Comparison of ENCODE assay signal across 8 cellular contexts in genomic region chr21:29073222-29074006, GRCh38. TPM values are rescaled to one million over a fixed set of nuclear protein-coding genes. Genes with fewer than 3 reads are reported as not detected.
A peak's percentile ranks its signal among the peaks of the same experiment; 100 is the strongest.
DNase-seq lines count a peak whose midpoint lies in the region; ATAC-seq and TF ChIP-seq lines count a peak whose summit lies in the region.

A gene with protein sequence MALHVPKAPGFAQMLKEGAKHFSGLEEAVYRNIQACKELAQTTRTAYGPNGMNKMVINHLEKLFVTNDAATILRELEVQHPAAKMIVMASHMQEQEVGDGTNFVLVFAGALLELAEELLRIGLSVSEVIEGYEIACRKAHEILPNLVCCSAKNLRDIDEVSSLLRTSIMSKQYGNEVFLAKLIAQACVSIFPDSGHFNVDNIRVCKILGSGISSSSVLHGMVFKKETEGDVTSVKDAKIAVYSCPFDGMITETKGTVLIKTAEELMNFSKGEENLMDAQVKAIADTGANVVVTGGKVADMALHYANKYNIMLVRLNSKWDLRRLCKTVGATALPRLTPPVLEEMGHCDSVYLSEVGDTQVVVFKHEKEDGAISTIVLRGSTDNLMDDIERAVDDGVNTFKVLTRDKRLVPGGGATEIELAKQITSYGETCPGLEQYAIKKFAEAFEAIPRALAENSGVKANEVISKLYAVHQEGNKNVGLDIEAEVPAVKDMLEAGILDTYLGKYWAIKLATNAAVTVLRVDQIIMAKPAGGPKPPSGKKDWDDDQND (minus strand): TSS chr21:29073648. CDS start chr21:29073590, 58 bp downstream.

- peak; percentile 100 for DNase-seq in EH (ENCODE audit: low read depth)
- peak; percentile 100 for DNase-seq in H4 (ENCODE audit: low spot score)
- DNase-seq in LoVo (ENCODE audit: low spot score) = peak; percentile 99
- DNase-seq in RWPE2 (ENCODE audit: low spot score) = peak; percentile 99
- peak; percentile 99 for DNase-seq in activated T-helper 2 cell treated with anti-CD3 and anti-CD28 coated beads, Interferon-gamma antibody, Interleukin-2, Interleukin-4, amounts not matched to agents 10 μg/mL and 5 μg/mL and 100 μg/mL, durations not matched to agents 14 hours and 24 hours and 36 hours (ENCODE audit: low spot score)
- DNase-seq in fibroblast of lung (ENCODE audit: low read depth in 2 of 2) = peak; percentile 100
- peak; percentile 93 to 100 (median 98) for DNase-seq in naive thymus-derived CD4-positive, alpha-beta T cell
- DNase-seq in stimulated activated naive B cell treated with anti-CD40 and anti-IgM and Interleukin-4, amounts not matched to agents 10 μg/mL and 1 μg/mL and 100 μg/mL, for 72 hours = peak; percentile 99

- TF ChIP-seq CTCF in RWPE2 (IDR thresholded peaks at IDR 0.05; ENCODE audit: poor library complexity, severe bottlenecking) (no peak), fibroblast of lung (conservative IDR thresholded peaks at IDR 0.05 in 1 of 2, IDR thresholded peaks at IDR 0.05 in 1 of 2; ENCODE audit: low read depth in 1 of 2, low read length in 2 of 2) (no peak)

- H3K27me3 Mint-ChIP-seq in activated T-helper 2 cell treated with anti-CD3 and anti-CD28 coated beads, Interferon-gamma antibody, Interleukin-2, Interleukin-4, amounts not matched to agents 10 μg/mL and 5 μg/mL and 100 μg/mL, durations not matched to agents 14 hours and 24 hours and 36 hours (ENCODE audit: low read depth) = no peaks in the 10 kb centered on the region
- H3K27me3 Mint-ChIP-seq in naive thymus-derived CD4-positive, alpha-beta T cell = no peaks in the 10 kb centered on the region
- H3K27me3 Mint-ChIP-seq in stimulated activated naive B cell treated with anti-CD40 and anti-IgM and Interleukin-4, amounts not matched to agents 10 μg/mL and 1 μg/mL and 100 μg/mL, for 72 hours = no peaks in the 10 kb centered on the region

- H3K4me3 ChIP-seq in RWPE2 (ENCODE audit: severe bottlenecking) (peak within 1 kb of the TSS; percentile 93), fibroblast of lung (replicated peaks in 1 of 4; ENCODE audit: control extremely low read depth in 1 of 4, insufficient read depth in 1 of 4, low read depth in 3 of 4, low read length in 4 of 4) (peak within 1 kb of the TSS; percentile 93 to 100 (median 97))
- H3K4me3 ChIP-seq in naive thymus-derived CD4-positive, alpha-beta T cell (ENCODE audit: low read length) = peak within 1 kb of the TSS; percentile 80

- H3K9me3 ChIP-seq in RWPE2 (ENCODE audit: severe bottlenecking) = no peaks in the 10 kb centered on the region
- no peaks in the 10 kb centered on the region for H3K9me3 ChIP-seq in fibroblast of lung (ENCODE audit: control insufficient read depth, insufficient read depth, low read depth, low read length)
- no peaks in the 10 kb centered on the region for H3K9me3 ChIP-seq in naive thymus-derived CD4-positive, alpha-beta T cell (ENCODE audit: control insufficient read depth in 2 of 3, low read length in 3 of 3)

- peak; percentile 94 for ATAC-seq in RWPE2 (ENCODE audit: low read depth)
- ATAC-seq in naive thymus-derived CD4-positive, alpha-beta T cell = peak; percentile 96
- peak; percentile 91 to 93 for ATAC-seq in stimulated activated naive B cell treated with anti-CD40 and anti-IgM and Interleukin-4, amounts not matched to agents 10 μg/mL and 1 μg/mL and 100 μg/mL, for 72 hours (replicated peaks)

- POLR2A ChIA-PET in naive thymus-derived CD4-positive, alpha-beta T cell (lab: Charles Lee) = interaction anchor here (0.6 to 9.4 kb wide), 15 partner anchors 9 to 407 kb away, joined by 3 to 103 read pairs (median 7); partner anchors contain the start of genes BACH1, LTN1, RWDD2B and USP16

- peaks cover 40% of the 10 kb centered on the region for H3K36me3 Mint-ChIP-seq in activated T-helper 2 cell treated with anti-CD3 and anti-CD28 coated beads, Interferon-gamma antibody, Interleukin-2, Interleukin-4, amounts not matched to agents 10 μg/mL and 5 μg/mL and 100 μg/mL, durations not matched to agents 14 hours and 24 hours and 36 hours (ENCODE audit: low read depth)
- H3K36me3 Mint-ChIP-seq in naive thymus-derived CD4-positive, alpha-beta T cell = peaks cover 0 to 13% (median 7%) of the 10 kb centered on the region in 5 donors
- H3K36me3 Mint-ChIP-seq in stimulated activated naive B cell treated with anti-CD40 and anti-IgM and Interleukin-4, amounts not matched to agents 10 μg/mL and 1 μg/mL and 100 μg/mL, for 72 hours = peaks cover 20 to 30% of the 10 kb centered on the region in 2 donors

- CTCF ChIA-PET in naive thymus-derived CD4-positive, alpha-beta T cell (lab: Charles Lee) = no interaction called here

- H3K9ac ChIP-seq in fibroblast of lung (ENCODE audit: insufficient read depth, low read length) = peak within 1 kb of the TSS; percentile 99

- peaks cover 43% of the 10 kb centered on the region for H3K4me1 Mint-ChIP-seq in activated T-helper 2 cell treated with anti-CD3 and anti-CD28 coated beads, Interferon-gamma antibody, Interleukin-2, Interleukin-4, amounts not matched to agents 10 μg/mL and 5 μg/mL and 100 μg/mL, durations not matched to agents 14 hours and 24 hours and 36 hours (ENCODE audit: low read depth)
- peaks cover 19 to 78% (median 67%) of the 10 kb centered on the region in 7 donors for H3K4me1 Mint-ChIP-seq in naive thymus-derived CD4-positive, alpha-beta T cell
- peaks cover 28 to 39% of the 10 kb centered on the region in 2 donors for H3K4me1 Mint-ChIP-seq in stimulated activated naive B cell treated with anti-CD40 and anti-IgM and Interleukin-4, amounts not matched to agents 10 μg/mL and 1 μg/mL and 100 μg/mL, for 72 hours

- H3K27ac ChIP-seq in RWPE2 (ENCODE audit: poor library complexity, severe bottlenecking) (peak within 1 kb of the TSS; percentile 60), fibroblast of lung (ENCODE audit: insufficient read depth, low read length) (peak within 1 kb of the TSS; percentile 93)
- peak within 1 kb of the TSS; percentile 88 for H3K27ac ChIP-seq in naive thymus-derived CD4-positive, alpha-beta T cell (ENCODE audit: low read depth, low read length)

- peak within 1 kb of the TSS; percentile 99 for H3K4me3 Mint-ChIP-seq in activated T-helper 2 cell treated with anti-CD3 and anti-CD28 coated beads, Interferon-gamma antibody, Interleukin-2, Interleukin-4, amounts not matched to agents 10 μg/mL and 5 μg/mL and 100 μg/mL, durations not matched to agents 14 hours and 24 hours and 36 hours (ENCODE audit: low read depth)
- H3K4me3 Mint-ChIP-seq in naive thymus-derived CD4-positive, alpha-beta T cell = peak within 1 kb of the TSS; percentile 98 to 100 (median 99)
- peak within 1 kb of the TSS; percentile 97 to 99 for H3K4me3 Mint-ChIP-seq in stimulated activated naive B cell treated with anti-CD40 and anti-IgM and Interleukin-4, amounts not matched to agents 10 μg/mL and 1 μg/mL and 100 μg/mL, for 72 hours

- H4K20me1 ChIP-seq in fibroblast of lung (ENCODE audit: control insufficient read depth, extremely low read depth, insufficient read depth, low read length) = no peaks in the 10 kb centered on the region

- intact Hi-C loops in activated T-helper 2 cell treated with anti-CD3 and anti-CD28 coated beads, Interferon-gamma antibody, Interleukin-2, Interleukin-4, amounts not matched to agents 10 μg/mL and 5 μg/mL and 100 μg/mL, durations not matched to agents 14 hours and 24 hours and 36 hours (cut with micrococcal nuclease) = loop anchor here (1.0 to 5.0 kb wide), 7 partner anchors 19 to 1644 kb away; partner anchors contain the start of genes KRTAP21-3, LTN1 and USP16
- intact Hi-C loops in naive thymus-derived CD4-positive, alpha-beta T cell (cut with micrococcal nuclease) = loop anchor here (1.0 kb wide), 10 partner anchors 49 to 376 kb away; partner anchors contain the start of genes LTN1 (in 2 of the 2), USP16 (in 2 of the 2) and BACH1 (in 1 of the 2)

- H3K27me3 ChIP-seq in RWPE2 (ENCODE audit: insufficient read depth, poor library complexity, severe bottlenecking) (no peaks in the 10 kb centered on the region), fibroblast of lung (ENCODE audit: control insufficient read depth, insufficient read depth, low read length) (no peaks in the 10 kb centered on the region)
- H3K27me3 ChIP-seq in naive thymus-derived CD4-positive, alpha-beta T cell (ENCODE audit: control insufficient read depth in 2 of 2, insufficient read depth in 2 of 2, low read length in 2 of 2) = no peaks in the 10 kb centered on the region

- H3K9me3 Mint-ChIP-seq in activated T-helper 2 cell treated with anti-CD3 and anti-CD28 coated beads, Interferon-gamma antibody, Interleukin-2, Interleukin-4, amounts not matched to agents 10 μg/mL and 5 μg/mL and 100 μg/mL, durations not matched to agents 14 hours and 24 hours and 36 hours = no peaks in the 10 kb centered on the region
- peaks cover 0 to 8% (median 0%) of the 10 kb centered on the region in 11 donors for H3K9me3 Mint-ChIP-seq in naive thymus-derived CD4-positive, alpha-beta T cell
- H3K9me3 Mint-ChIP-seq in stimulated activated naive B cell treated with anti-CD40 and anti-IgM and Interleukin-4, amounts not matched to agents 10 μg/mL and 1 μg/mL and 100 μg/mL, for 72 hours = peaks cover 0 to 1% of the 10 kb centered on the region in 2 donors

- H3K4me1 ChIP-seq in RWPE2 (ENCODE audit: insufficient read depth, poor library complexity, severe bottlenecking) (peaks cover 33% of the 10 kb centered on the region), fibroblast of lung (ENCODE audit: control insufficient read depth, extremely low read depth, insufficient read depth, low read length) (peaks cover 6% of the 10 kb centered on the region)
- H3K4me1 ChIP-seq in naive thymus-derived CD4-positive, alpha-beta T cell (ENCODE audit: control insufficient read depth in 2 of 2, insufficient read depth in 2 of 2, low read length in 2 of 2) = peaks cover 24 to 25% of the 10 kb centered on the region in 2 donors

- peaks cover 48% of the 10 kb centered on the region for H3K79me2 ChIP-seq in fibroblast of lung (ENCODE audit: control insufficient read depth, insufficient read depth, low read length)

- H3K36me3 ChIP-seq in RWPE2 (ENCODE audit: low read depth) (peaks cover 35% of the 10 kb centered on the region), fibroblast of lung (ENCODE audit: control insufficient read depth, insufficient read depth, low read length) (peaks cover 1% of the 10 kb centered on the region)
- H3K36me3 ChIP-seq in naive thymus-derived CD4-positive, alpha-beta T cell (ENCODE audit: control insufficient read depth in 2 of 3, insufficient read depth in 3 of 3, low read length in 3 of 3) = peaks cover 0 to 9% (median 3%) of the 10 kb centered on the region in 3 experiments

- H2AFZ ChIP-seq in fibroblast of lung (ENCODE audit: low read length) = peak within 1 kb of the TSS; percentile 85

- peak within 1 kb of the TSS; percentile 84 for H3K4me2 ChIP-seq in fibroblast of lung (ENCODE audit: extremely low read depth, insufficient read depth, low read length)

- peak within 1 kb of the TSS; percentile 98 for H3K27ac Mint-ChIP-seq in activated T-helper 2 cell treated with anti-CD3 and anti-CD28 coated beads, Interferon-gamma antibody, Interleukin-2, Interleukin-4, amounts not matched to agents 10 μg/mL and 5 μg/mL and 100 μg/mL, durations not matched to agents 14 hours and 24 hours and 36 hours
- H3K27ac Mint-ChIP-seq in naive thymus-derived CD4-positive, alpha-beta T cell = peak within 1 kb of the TSS; percentile 97 to 100 (median 99)
- peak within 1 kb of the TSS; percentile 100 for H3K27ac Mint-ChIP-seq in stimulated activated naive B cell treated with anti-CD40 and anti-IgM and Interleukin-4, amounts not matched to agents 10 μg/mL and 1 μg/mL and 100 μg/mL, for 72 hours

RNA-seq across cellular contexts. Expression of the gene that starts here (rescaled TPM):
- 334 and 412 TPM in 2 replicates for total RNA-seq in H4 (2014; rRNA removed; shearing (Covaris generic))
- total RNA-seq in activated T-helper 2 cell treated with anti-CD3 and anti-CD28 coated beads, Interferon-gamma antibody, Interleukin-2, Interleukin-4, amounts not matched to agents 10 μg/mL and 5 μg/mL and 100 μg/mL, durations not matched to agents 14 hours and 24 hours and 36 hours = 366 and 387 TPM in 2 replicates
- 207 and 230 TPM in 2 replicates for total RNA-seq in fibroblast of lung
- 209 and 286 TPM in 2 replicates for polyA plus RNA-seq in fibroblast of lung
- 156 and 217 TPM in 2 replicates for polyA plus RNA-seq in fibroblast of lung (2012)
- 16.7 and 17.4 TPM in 2 replicates for polyA minus RNA-seq in fibroblast of lung (ENCODE audit: low replicate concordance)
- total RNA-seq in naive thymus-derived CD4-positive, alpha-beta T cell = 100 to 1,000 TPM in 4 of 5 experiments, 10 to 100 TPM in 1; 87.6 to 223 (median 126) TPM
- 100 to 1,000 TPM; 121 to 185 TPM for polyA plus RNA-seq in naive thymus-derived CD4-positive, alpha-beta T cell

Comparison
In these comparisons a context has a peak if more than half of its experiments do, and no peak if none do; other contexts are left out.
1. Peak in every context shown above with its lines: DNase-seq, ATAC-seq, H3K4me3 ChIP-seq and H3K27ac ChIP-seq.